8 cellular contexts compared by ENCODE assay signal in genomic region chr11:58573451-58574104, GRCh38. TPM values are rescaled to one million over a fixed set of nuclear protein-coding genes. Genes with fewer than 3 reads are reported as not detected.
DNase-seq lines count a peak whose midpoint lies in the region; ATAC-seq and TF ChIP-seq lines count a peak whose summit lies in the region.

No MANE protein-coding gene starts in this region.

- POLR2A ChIA-PET in SK-N-SH (lab: Yijun Ruan, JAX) = no interaction called here

- H3K27ac ChIP-seq in SK-N-SH (ENCODE audit: low read depth in 2 of 2, low read length in 1 of 2) (peak overlapping the region; percentile 74 to 100; a peak in 3 of 4 replicates), adrenal gland (peak overlapping the region in 4 of 5 donors; percentile 52 to 76 (median 66))

- no peaks in the 10 kb centered on the region for H3K9me2 ChIP-seq in SK-N-SH

- no peaks in the 10 kb centered on the region for H3K9me3 ChIP-seq in SK-N-SH
- H3K9me3 ChIP-seq in adrenal gland (replicated peaks in 1 of 3) = no peaks in the 10 kb centered on the region

- CTCF ChIA-PET in SK-N-SH (lab: Yijun Ruan, JAX) = no interaction called here

- H3K4me3 ChIP-seq in SK-N-SH (ENCODE audit: low read depth in 2 of 2, low read length in 1 of 2) (peak overlapping the region in 1 of 2 experiments; percentile 7; a peak in 1 of 4 replicates), adrenal gland (no peak overlapping the region)

- H3K4me1 ChIP-seq in SK-N-SH (ENCODE audit: control insufficient read depth in 1 of 2, insufficient read depth in 2 of 2, low read depth in 1 of 2, low read length in 1 of 2) = peaks cover 10 to 37% of the 10 kb centered on the region in 2 experiments
- peaks cover 10 to 47% of the 10 kb centered on the region in 2 donors for H3K4me1 ChIP-seq in adrenal gland (replicated peaks in 1 of 2)

- 34% methylated on average over 4 of the region's 4 CpGs for WGBS in SK-N-SH (ENCODE audit: low lambda C conversion rate)
- 49 to 56% (median 51%) methylated on average over 4 of the region's 4 CpGs for WGBS in adrenal gland, 4 donors

- DNase-seq in SK-N-SH (no peak), adrenal gland (peak; percentile 52 to 86 (median 81)), kidney tubule cell (ENCODE audit: low spot score) (peak; percentile 85), NCI-H1694 treated with DMSO at 0.1 percent for 48 hours (lab: John Stamatoyannopoulos, UW) (no peak), SK-N-DZ (ENCODE audit: low spot score) (no peak)
- peak; percentile 50 to 56 for DNase-seq in stimulated activated CD8-positive, alpha-beta memory T cell treated with anti-CD3 and anti-CD28 coated beads, Interleukin-2, amount 100 ng/mL, for 48 hours (ENCODE audit: low read depth in 2 of 2)

- peak overlapping the region; percentile 75; the same call in 1 of the 2 replicates for H2AFZ ChIP-seq in SK-N-SH (ENCODE audit: low read depth)

- peak; percentile 26 for ATAC-seq in GM18508 (IDR thresholded peaks at IDR 0.05; ENCODE audit: insufficient read depth, unreplicated experiment)
- peak; percentile 17 for ATAC-seq in HG03196 (IDR thresholded peaks at IDR 0.05; ENCODE audit: unreplicated experiment)

- H3K27me3 ChIP-seq in SK-N-SH (ENCODE audit: insufficient read depth) (no peaks in the 10 kb centered on the region), adrenal gland (no peaks in the 10 kb centered on the region)

- peaks cover 22% of the 10 kb centered on the region for H3K79me2 ChIP-seq in SK-N-SH (ENCODE audit: insufficient read depth)

- no peaks in the 10 kb centered on the region for H4K20me1 ChIP-seq in SK-N-SH (ENCODE audit: insufficient read depth)

- TF ChIP-seq RAD21 in SK-N-SH (IDR thresholded peaks at IDR 0.05; ENCODE audit: low read length) = no peak

- peak overlapping the region; percentile 37; the same call in 1 of the 2 replicates for H3K9ac ChIP-seq in SK-N-SH

- no peak for TF ChIP-seq CTCF in SK-N-SH (IDR thresholded peaks at IDR 0.05)
- no peak for TF ChIP-seq CTCF in adrenal gland (IDR thresholded peaks at IDR 0.05)

- peak in 1 of 2 donors; percentile 16 for TF ChIP-seq POLR2A in adrenal gland (IDR thresholded peaks at IDR 0.05)

- H3K4me2 ChIP-seq in SK-N-SH = peak overlapping the region; percentile 63

- peak in 1 of 2 experiments; percentile 65; a peak in 2 of 4 replicates for TF ChIP-seq EP300 in SK-N-SH (IDR thresholded peaks at IDR 0.05; ENCODE audit: borderline replicate concordance in 1 of 2, low read depth in 1 of 2, low read length in 1 of 2)

- H3F3A ChIP-seq in SK-N-SH (replicated peaks; ENCODE audit: insufficient read depth) = peaks cover 52% of the 10 kb centered on the region

- H3K36me3 ChIP-seq in SK-N-SH (replicated peaks in 1 of 2; ENCODE audit: control insufficient read depth in 1 of 2, insufficient read depth in 2 of 2, low read length in 1 of 2) = peaks cover 0 to 7% of the 10 kb centered on the region in 2 experiments
- H3K36me3 ChIP-seq in adrenal gland (replicated peaks in 1 of 2) = peaks cover 0 to 18% of the 10 kb centered on the region in 2 donors

- intact Hi-C loops in adrenal gland (cut with DNase I) = no loop called here

TF ChIP-seq in SK-N-SH, 30 proteins besides CTCF, POLR2A, EP300 and RAD21 (continues in another document):
- TF ChIP-seq USF1 (IDR thresholded peaks at IDR 0.05; ENCODE audit: borderline replicate concordance, low read depth) (no peak), TAF1 (IDR thresholded peaks at IDR 0.05; ENCODE audit: borderline replicate concordance, low read depth, low read length) (0 out of 2 replicates have a peak, but pooled peaks have one; percentile 15), RFX5 (IDR thresholded peaks at IDR 0.05; ENCODE audit: low read length) (no peak), MXI1 (IDR thresholded peaks at IDR 0.05; ENCODE audit: low read depth, low read length) (no peak), MEF2A (IDR thresholded peaks at IDR 0.05; ENCODE audit: borderline replicate concordance, low read depth) (no peak), SMC3 (IDR thresholded peaks at IDR 0.05; ENCODE audit: low read depth, low read length) (no peak), FOXM1 (IDR thresholded peaks at IDR 0.05; ENCODE audit: low read depth) (no peak), ELF1 (IDR thresholded peaks at IDR 0.05) (peak; percentile 54; the same call in 1 of the 2 replicates), NRF1 (IDR thresholded peaks at IDR 0.05; ENCODE audit: low read depth, low read length) (no peak), YY1 (IDR thresholded peaks at IDR 0.05; ENCODE audit: low read depth) (no peak), GATA2 (CRISPR knock-in tag; IDR thresholded peaks at IDR 0.05) (no peak), JUND (IDR thresholded peaks at IDR 0.05) (peak; percentile 80), NFIC (IDR thresholded peaks at IDR 0.05; ENCODE audit: borderline replicate concordance) (peak; percentile 81), POLR2AphosphoS5 (IDR thresholded peaks at IDR 0.05; ENCODE audit: low read depth, low read length) (peak; percentile 56; the same call in 1 of the 2 replicates), TEAD4 (IDR thresholded peaks at IDR 0.05; ENCODE audit: borderline replicate concordance, insufficient read depth) (0 out of 2 replicates have a peak, but pooled peaks have one; percentile 26), GABPA (IDR thresholded peaks at IDR 0.05; ENCODE audit: low read depth) (no peak; the same call in 1 of the 2 replicates), FOXJ3 (CRISPR knock-in tag; IDR thresholded peaks at IDR 0.05) (no peak), TCF12 (IDR thresholded peaks at IDR 0.05) (peak; percentile 78), CHD2 (IDR thresholded peaks at IDR 0.05; ENCODE audit: low read length, partially characterized antibody) (no peak)
- TF ChIP-seq, protein P1, sequence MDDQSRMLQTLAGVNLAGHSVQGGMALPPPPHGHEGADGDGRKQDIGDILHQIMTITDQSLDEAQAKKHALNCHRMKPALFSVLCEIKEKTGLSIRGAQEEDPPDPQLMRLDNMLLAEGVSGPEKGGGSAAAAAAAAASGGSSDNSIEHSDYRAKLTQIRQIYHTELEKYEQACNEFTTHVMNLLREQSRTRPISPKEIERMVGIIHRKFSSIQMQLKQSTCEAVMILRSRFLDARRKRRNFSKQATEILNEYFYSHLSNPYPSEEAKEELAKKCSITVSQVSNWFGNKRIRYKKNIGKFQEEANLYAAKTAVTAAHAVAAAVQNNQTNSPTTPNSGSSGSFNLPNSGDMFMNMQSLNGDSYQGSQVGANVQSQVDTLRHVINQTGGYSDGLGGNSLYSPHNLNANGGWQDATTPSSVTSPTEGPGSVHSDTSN (IDR thresholded peaks at IDR 0.05) = peak; percentile 59
- TF ChIP-seq, protein P2, sequence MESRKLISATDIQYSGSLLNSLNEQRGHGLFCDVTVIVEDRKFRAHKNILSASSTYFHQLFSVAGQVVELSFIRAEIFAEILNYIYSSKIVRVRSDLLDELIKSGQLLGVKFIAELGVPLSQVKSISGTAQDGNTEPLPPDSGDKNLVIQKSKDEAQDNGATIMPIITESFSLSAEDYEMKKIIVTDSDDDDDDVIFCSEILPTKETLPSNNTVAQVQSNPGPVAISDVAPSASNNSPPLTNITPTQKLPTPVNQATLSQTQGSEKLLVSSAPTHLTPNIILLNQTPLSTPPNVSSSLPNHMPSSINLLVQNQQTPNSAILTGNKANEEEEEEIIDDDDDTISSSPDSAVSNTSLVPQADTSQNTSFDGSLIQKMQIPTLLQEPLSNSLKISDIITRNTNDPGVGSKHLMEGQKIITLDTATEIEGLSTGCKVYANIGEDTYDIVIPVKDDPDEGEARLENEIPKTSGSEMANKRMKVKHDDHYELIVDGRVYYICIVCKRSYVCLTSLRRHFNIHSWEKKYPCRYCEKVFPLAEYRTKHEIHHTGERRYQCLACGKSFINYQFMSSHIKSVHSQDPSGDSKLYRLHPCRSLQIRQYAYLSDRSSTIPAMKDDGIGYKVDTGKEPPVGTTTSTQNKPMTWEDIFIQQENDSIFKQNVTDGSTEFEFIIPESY (IDR thresholded peaks at IDR 0.05; ENCODE audit: borderline replicate concordance, low read depth) = no peak; the same call in 1 of the 2 replicates
- TF ChIP-seq, protein P3, sequence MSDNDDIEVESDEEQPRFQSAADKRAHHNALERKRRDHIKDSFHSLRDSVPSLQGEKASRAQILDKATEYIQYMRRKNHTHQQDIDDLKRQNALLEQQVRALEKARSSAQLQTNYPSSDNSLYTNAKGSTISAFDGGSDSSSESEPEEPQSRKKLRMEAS (IDR thresholded peaks at IDR 0.05; ENCODE audit: low read depth) = peak; percentile 24; the same call in 1 of the 2 replicates

RNA-seq across cellular contexts. Expression of gene LPXN, which starts 2.1 kb away (rescaled TPM):
- 4.4 and 6.6 TPM in 2 replicates for polyA plus RNA-seq in SK-N-SH (2012; rRNA removed)
- polyA plus RNA-seq in SK-N-SH (2012; cell fraction: cytosol; rRNA removed) = 4.4 and 4.6 TPM in 2 replicates
- polyA plus RNA-seq in SK-N-SH (2012; cell fraction: nucleus; rRNA removed) = 10.1 and 14.1 TPM in 2 replicates
- 10 to 100 TPM in 4 of 8 donors, 1 to 10 TPM in 4; 3.1 to 15.1 (median 10.2) TPM for total RNA-seq in adrenal gland
- 10 to 100 TPM in 2 of 3 donors, 1 to 10 TPM in 1; 9.5 to 24.5 (median 11.3) TPM for polyA plus RNA-seq in adrenal gland
- polyA plus RNA-seq in SK-N-DZ (2014; cell fraction: cytosol; rRNA removed) = 1.8 TPM in 2 replicates
- 6.1 and 6.5 TPM in 2 replicates for polyA plus RNA-seq in SK-N-DZ (2014; cell fraction: nucleus; rRNA removed)

RNA-seq across cellular contexts. Expression of gene ZFP91, which starts 5.3 kb away (rescaled TPM):
- 12.2 and 15.7 TPM in 2 replicates for polyA plus RNA-seq in SK-N-SH (2012; rRNA removed)
- 17.3 and 21.2 TPM in 2 replicates for polyA plus RNA-seq in SK-N-SH (2012; cell fraction: cytosol; rRNA removed)
- polyA plus RNA-seq in SK-N-SH (2012; cell fraction: nucleus; rRNA removed) = 9.7 and 15.8 TPM in 2 replicates
- 10 to 100 TPM; 39.4 to 54.2 (median 49.5) TPM for total RNA-seq in adrenal gland
- polyA plus RNA-seq in adrenal gland = 10 to 100 TPM in 2 of 3 donors, 1 to 10 TPM in 1; 6.6 to 58.1 (median 13.8) TPM
- 31.9 and 34.6 TPM in 2 replicates for polyA plus RNA-seq in SK-N-DZ (2014; cell fraction: cytosol; rRNA removed)
- 31.5 and 38.6 TPM in 2 replicates for polyA plus RNA-seq in SK-N-DZ (2014; cell fraction: nucleus; rRNA removed)

RNA-seq across cellular contexts. Expression of gene CNTF, which starts 48.9 kb away (rescaled TPM):
- polyA plus RNA-seq in SK-N-SH (2012; rRNA removed) = 0.87 and 1.4 TPM in 2 replicates
- polyA plus RNA-seq in SK-N-SH (2012; cell fraction: cytosol; rRNA removed) = 0.66 and 0.67 TPM in 2 replicates
- polyA plus RNA-seq in SK-N-SH (2012; cell fraction: nucleus; rRNA removed) = 1.2 and 3.4 TPM in 2 replicates
- 1 to 10 TPM in 3 of 8 donors, under 1 TPM in 5; 0.39 to 3.0 (median 0.84) TPM for total RNA-seq in adrenal gland
- 1 to 10 TPM in 1 of 3 donors, under 1 TPM in 2; 0.16 to 1.1 (median 0.24) TPM for polyA plus RNA-seq in adrenal gland
- 0.66 and 1.2 TPM in 2 replicates for polyA plus RNA-seq in SK-N-DZ (2014; cell fraction: cytosol; rRNA removed)
- polyA plus RNA-seq in SK-N-DZ (2014; cell fraction: nucleus; rRNA removed) = 2.5 and 7.0 TPM in 2 replicates

Comparison
In these comparisons a context has a peak if more than half of its experiments do, and no peak if none do; other contexts are left out.
1. DNase-seq: peak in adrenal gland (7 of 7), kidney tubule cell (single experiment) and stimulated activated CD8-positive, alpha-beta memory T cell treated with anti-CD3 and anti-CD28 coated beads, Interleukin-2, amount 100 ng/mL, for 48 hours (2 of 2); none in SK-N-SH (single experiment), NCI-H1694 treated with DMSO at 0.1 percent for 48 hours (single experiment) and SK-N-DZ (single experiment).